Comparison of ENCODE assay signal across 7 cellular contexts in the genomic region with DNA sequence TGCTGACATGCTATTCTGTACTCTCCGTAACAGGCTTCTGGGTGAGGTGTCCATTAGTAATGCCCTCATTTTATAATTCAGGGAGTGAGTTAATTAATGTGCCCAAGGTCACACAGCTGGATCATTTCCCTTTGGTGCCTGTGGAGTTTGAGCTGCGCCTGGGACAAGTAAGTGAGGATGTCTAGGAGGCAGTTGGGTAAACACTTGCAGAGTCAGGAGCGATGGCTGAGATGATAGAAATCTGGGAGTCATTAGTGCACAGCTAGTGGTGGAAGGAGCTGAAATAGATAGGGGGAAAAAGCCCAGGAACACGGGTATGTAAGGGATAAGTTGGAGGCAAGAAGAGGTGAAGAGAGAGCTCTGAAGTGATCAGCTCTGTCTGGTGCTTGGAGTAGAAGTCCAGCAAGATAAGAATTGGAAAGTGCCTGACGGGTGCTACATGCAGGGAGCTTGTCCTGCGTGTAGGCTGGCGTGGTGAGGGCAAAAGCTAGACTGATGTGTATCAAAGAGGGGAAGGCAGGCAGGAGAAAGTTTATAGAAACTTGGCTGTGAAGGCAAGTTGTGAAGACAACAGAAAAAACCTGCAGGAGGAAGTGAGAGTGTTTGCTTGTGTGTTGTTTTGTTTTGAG. TPM values are rescaled to one million over a fixed set of nuclear protein-coding genes. Genes with fewer than 3 reads are reported as not detected.
DNase-seq lines count a peak whose midpoint lies in the region; ATAC-seq and TF ChIP-seq lines count a peak whose summit lies in the region.

No MANE protein-coding gene starts in this region.

- no peaks in the 10 kb centered on the region for H3K27me3 ChIP-seq in esophagus (ENCODE audit: control insufficient read depth in 1 of 2, insufficient read depth in 2 of 2, low read length in 2 of 2)
- H3K27me3 ChIP-seq in skeletal muscle tissue (ENCODE audit: control insufficient read depth in 3 of 3, insufficient read depth in 3 of 3, low read length in 3 of 3) = no peaks in the 10 kb centered on the region

- DNase-seq in GM12865 (ENCODE audit: low read depth) (peak; percentile 52), mucosa of descending colon (no peak), AG20443 (ENCODE audit: low spot score) (no peak), iPS-NIHi7 (ENCODE audit: extremely low spot score) (no peak)

- no peak for TF ChIP-seq CTCF in GM12865 (IDR thresholded peaks at IDR 0.05; ENCODE audit: insufficient read depth, low read depth, low read length, missing control alignments)
- no peak for TF ChIP-seq CTCF in mucosa of descending colon (IDR thresholded peaks at IDR 0.05)

- H3K27ac ChIP-seq in KOPT-K1 (ENCODE audit: low read depth, low read length, poor library complexity, severe bottlenecking) (peak overlapping the region; percentile 10), esophagus (ENCODE audit: low read depth in 2 of 2, low read length in 1 of 2) (peak overlapping the region; percentile 16 to 92), skeletal muscle tissue (ENCODE audit: low read depth, low read length) (no peak overlapping the region)

- peaks cover 0 to 11% of the 10 kb centered on the region in 2 donors for H3K4me1 ChIP-seq in esophagus (ENCODE audit: control insufficient read depth in 2 of 2, insufficient read depth in 2 of 2, low read length in 1 of 2)
- H3K4me1 ChIP-seq in skeletal muscle tissue (ENCODE audit: control insufficient read depth in 3 of 3, insufficient read depth in 3 of 3, low read length in 3 of 3) = peaks cover 25 to 40% (median 31%) of the 10 kb centered on the region in 3 donors
- H3K4me1 ChIP-seq in mucosa of descending colon (ENCODE audit: low read depth) = peaks cover 12% of the 10 kb centered on the region

- peaks cover 9% of the 10 kb centered on the region; the same call in 1 of the 2 replicates for H3K36me3 ChIP-seq in KOPT-K1 (ENCODE audit: insufficient read depth, low read length)
- no peaks in the 10 kb centered on the region for H3K36me3 ChIP-seq in esophagus (ENCODE audit: control insufficient read depth in 2 of 2, insufficient read depth in 2 of 2, low read length in 1 of 2)
- H3K36me3 ChIP-seq in skeletal muscle tissue (ENCODE audit: control insufficient read depth in 3 of 3, insufficient read depth in 3 of 3, low read length in 3 of 3) = no peaks in the 10 kb centered on the region
- no peaks in the 10 kb centered on the region for H3K36me3 ChIP-seq in mucosa of descending colon (ENCODE audit: low read depth)

- WGBS in esophagus, 2 donors = 63 to 67% methylated on average over 7 of the region's 7 CpGs

- intact Hi-C loops in mucosa of descending colon (cut with DNase I, micrococcal nuclease) = no loop called here

- ATAC-seq in mucosa of descending colon = no peak

- H3K9me3 ChIP-seq in KOPT-K1 (ENCODE audit: insufficient read depth, low read length, poor library complexity, severe bottlenecking) (no peaks in the 10 kb centered on the region), esophagus (ENCODE audit: control insufficient read depth in 2 of 2, insufficient read depth in 1 of 2, low read depth in 1 of 2, low read length in 1 of 2) (no peaks in the 10 kb centered on the region), skeletal muscle tissue (ENCODE audit: control insufficient read depth in 3 of 3, low read length in 3 of 3) (no peaks in the 10 kb centered on the region), mucosa of descending colon (no peaks in the 10 kb centered on the region)

- peak overlapping the region in 2 of 3 donors; percentile 69 to 86 for H3K9ac ChIP-seq in skeletal muscle tissue (ENCODE audit: low read depth in 1 of 3, low read length in 3 of 3)

- peak overlapping the region; percentile 25; the same call in 1 of the 2 replicates for H3K4me3 ChIP-seq in GM12865 (ENCODE audit: low read depth, low read length)
- H3K4me3 ChIP-seq in esophagus (ENCODE audit: low read depth in 1 of 2, low read length in 2 of 2) = no peak overlapping the region
- peak overlapping the region in 1 of 3 donors; percentile 81 for H3K4me3 ChIP-seq in skeletal muscle tissue (ENCODE audit: low read length in 3 of 3)
- H3K4me3 ChIP-seq in mucosa of descending colon = no peak overlapping the region

RNA-seq across cellular contexts. Expression of a gene that starts 1.7 kb away (rescaled TPM):
- polyA plus RNA-seq in esophagus = 10 to 100 TPM in 1 of 2 donors, 1 to 10 TPM in 1; 9.7 to 10.5 TPM
- total RNA-seq in skeletal muscle tissue = 8.4 TPM
- total RNA-seq in mucosa of descending colon = 10 to 100 TPM; 35.7 to 39.7 (median 38.4) TPM
